In the genomic region with DNA sequence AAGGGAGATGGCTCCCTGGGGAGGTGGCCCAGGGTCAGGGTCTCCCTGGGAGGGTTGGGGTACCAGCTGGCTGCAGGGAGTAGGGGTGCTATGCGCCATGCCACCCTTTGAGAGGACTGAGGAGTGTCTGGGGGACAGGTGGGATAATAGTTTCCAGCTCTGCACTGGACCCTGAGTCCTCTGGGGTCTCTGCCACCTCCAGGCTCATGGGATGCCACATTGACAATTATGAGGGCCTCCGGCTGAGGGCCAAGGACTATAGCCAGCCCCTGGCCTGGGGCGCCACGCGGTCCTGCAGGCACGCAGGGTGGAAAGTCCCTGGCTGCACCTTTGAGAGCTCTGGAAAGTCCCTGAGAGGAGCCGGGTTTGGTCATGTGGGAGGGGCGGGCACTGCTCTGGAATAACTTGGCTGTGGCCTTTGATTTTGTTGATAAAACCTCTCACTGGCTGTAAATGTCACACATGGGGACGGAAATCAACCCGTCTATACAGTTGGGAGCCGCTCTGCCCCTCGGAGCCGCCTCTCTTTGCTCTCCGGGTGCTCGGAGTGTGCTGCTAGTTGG, we compare ENCODE assay signal across 1 cellular context.
TF ChIP-seq lines count a peak whose summit lies in the region.

No MANE protein-coding gene starts in this region.

TF ChIP-seq in IMR-90, 13 proteins besides CTCF, POLR2A, EP300 and RAD21:
- TF ChIP-seq, protein P1, sequence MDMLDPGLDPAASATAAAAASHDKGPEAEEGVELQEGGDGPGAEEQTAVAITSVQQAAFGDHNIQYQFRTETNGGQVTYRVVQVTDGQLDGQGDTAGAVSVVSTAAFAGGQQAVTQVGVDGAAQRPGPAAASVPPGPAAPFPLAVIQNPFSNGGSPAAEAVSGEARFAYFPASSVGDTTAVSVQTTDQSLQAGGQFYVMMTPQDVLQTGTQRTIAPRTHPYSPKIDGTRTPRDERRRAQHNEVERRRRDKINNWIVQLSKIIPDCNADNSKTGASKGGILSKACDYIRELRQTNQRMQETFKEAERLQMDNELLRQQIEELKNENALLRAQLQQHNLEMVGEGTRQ (IDR thresholded peaks at IDR 0.05; ENCODE audit: low read depth, low read length): peak; percentile 82
- TF ChIP-seq MAZ (IDR thresholded peaks at IDR 0.05; ENCODE audit: borderline replicate concordance, low read depth, low read length) (peak; percentile 24; the same call in 1 of the 2 replicates), SMC3 (IDR thresholded peaks at IDR 0.05; ENCODE audit: low read depth, low read length) (no peak)
